ENCODE assay signal across 18 cellular contexts in the genomic region with DNA sequence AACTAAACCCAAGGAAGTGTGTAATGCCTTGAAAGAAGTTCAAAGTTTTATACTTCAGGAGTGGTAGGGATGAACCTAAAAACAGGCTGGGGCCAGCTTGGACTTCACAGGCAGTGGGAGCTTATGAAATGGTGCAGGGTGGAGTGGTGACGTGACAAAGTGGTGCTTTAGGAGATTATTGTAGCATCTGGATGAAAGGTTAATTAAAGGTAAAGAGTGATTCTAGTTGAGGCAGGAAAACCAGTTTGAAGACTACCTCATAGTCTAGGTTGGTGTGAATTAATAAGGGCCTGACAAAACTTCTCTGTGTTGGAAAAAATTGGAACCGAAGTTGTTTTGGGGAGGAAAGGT.
"Had no signal": no experiment of that assay in that cellular context is flagged by ENCODE, and none has a peak within 500 bp of the region (broad histone marks: within the 10 kb centered on the region; RNA-seq: fewer than 3 reads in every experiment).

No MANE protein-coding gene starts in this region.

- H3K4me3 ChIP-seq: colonic mucosa, gastroesophageal sphincter, lung, ovary, right atrium auricular region, thyroid gland, upper lobe of left lung, uterus had no signal

- DNase-seq: colonic mucosa; endodermal cell; glutamatergic neuron; hippocampal formation; left colon; left ventricle myocardium superior; naive thymus-derived CD4-positive, alpha-beta T cell; nephron progenitor cell; ovary; small intestine; stimulated activated CD4-positive, alpha-beta T cell treated with anti-CD3 and anti-CD28 coated beads, Interleukin-2, amount 100 ng/mL, for 48 hours; stimulated activated naive CD4-positive, alpha-beta T cell treated with Interleukin-2 at 50 U/mL for 16 hours; thyroid gland; upper lobe of left lung; uterus had no signal

- H3K36me3 ChIP-seq: colonic mucosa, ovary, uterus had no signal

- H3K4me1 ChIP-seq: colonic mucosa, right atrium auricular region, thyroid gland, upper lobe of left lung, uterus had no signal

- ATAC-seq: gastroesophageal sphincter; left colon; left ventricle myocardium superior; naive thymus-derived CD4-positive, alpha-beta T cell had no signal

- H3K27ac ChIP-seq: colonic mucosa, ovary, right atrium auricular region, thyroid gland, upper lobe of left lung, uterus had no signal

- H3K27me3 ChIP-seq: colonic mucosa, gastroesophageal sphincter, ovary, right atrium auricular region, thyroid gland, upper lobe of left lung, uterus had no signal

- H3K9me3 ChIP-seq: colonic mucosa, gastroesophageal sphincter, ovary, thyroid gland had no signal
